ENCODE assay signal across 1 cellular context in the genomic region with DNA sequence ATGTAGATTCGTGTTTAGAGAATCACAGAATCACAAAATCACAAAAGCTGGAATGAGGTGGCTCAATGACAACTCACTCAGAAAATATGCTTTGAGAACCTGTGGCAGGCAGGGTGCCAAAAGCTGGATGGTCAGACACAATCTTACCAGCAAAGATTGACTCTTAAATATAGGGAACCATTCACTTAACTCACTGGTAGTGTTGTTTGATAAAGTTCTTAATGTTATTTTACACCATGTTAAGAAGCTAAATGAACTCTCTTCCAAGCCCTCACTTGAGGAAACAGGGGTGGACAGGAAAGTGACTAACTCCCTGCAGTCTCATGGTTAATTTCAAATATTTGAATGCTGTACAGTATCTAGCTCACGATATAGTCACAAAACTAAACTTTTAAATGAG.
TF ChIP-seq lines count a peak whose summit lies in the region.

No MANE protein-coding gene starts in this region.

TF ChIP-seq in IMR-90, 13 proteins besides CTCF, POLR2A, EP300 and RAD21 (continued from another document):
- TF ChIP-seq, protein P1, sequence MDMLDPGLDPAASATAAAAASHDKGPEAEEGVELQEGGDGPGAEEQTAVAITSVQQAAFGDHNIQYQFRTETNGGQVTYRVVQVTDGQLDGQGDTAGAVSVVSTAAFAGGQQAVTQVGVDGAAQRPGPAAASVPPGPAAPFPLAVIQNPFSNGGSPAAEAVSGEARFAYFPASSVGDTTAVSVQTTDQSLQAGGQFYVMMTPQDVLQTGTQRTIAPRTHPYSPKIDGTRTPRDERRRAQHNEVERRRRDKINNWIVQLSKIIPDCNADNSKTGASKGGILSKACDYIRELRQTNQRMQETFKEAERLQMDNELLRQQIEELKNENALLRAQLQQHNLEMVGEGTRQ (IDR thresholded peaks at IDR 0.05; ENCODE audit: low read depth, low read length), result no peak
- TF ChIP-seq BHLHE40 (IDR thresholded peaks at IDR 0.05; ENCODE audit: low read depth, low read length) (no peak), NFE2L2 (IDR thresholded peaks at IDR 0.05; ENCODE audit: low read depth, low read length) (no peak), CHD1 (IDR thresholded peaks at IDR 0.05; ENCODE audit: low read depth, low read length) (no peak), MXI1 (IDR thresholded peaks at IDR 0.05; ENCODE audit: borderline replicate concordance, low read depth, low read length) (no peak), SMC3 (IDR thresholded peaks at IDR 0.05; ENCODE audit: low read depth, low read length) (no peak), RFX5 (IDR thresholded peaks at IDR 0.05; ENCODE audit: low read depth, low read length) (no peak), ELK1 (IDR thresholded peaks at IDR 0.05; ENCODE audit: borderline replicate concordance, low read depth, low read length) (no peak), FOS (IDR thresholded peaks at IDR 0.05; ENCODE audit: low read depth, low read length) (no peak)
